Comparison of ENCODE assay signal across 13 cellular contexts in the genomic region with DNA sequence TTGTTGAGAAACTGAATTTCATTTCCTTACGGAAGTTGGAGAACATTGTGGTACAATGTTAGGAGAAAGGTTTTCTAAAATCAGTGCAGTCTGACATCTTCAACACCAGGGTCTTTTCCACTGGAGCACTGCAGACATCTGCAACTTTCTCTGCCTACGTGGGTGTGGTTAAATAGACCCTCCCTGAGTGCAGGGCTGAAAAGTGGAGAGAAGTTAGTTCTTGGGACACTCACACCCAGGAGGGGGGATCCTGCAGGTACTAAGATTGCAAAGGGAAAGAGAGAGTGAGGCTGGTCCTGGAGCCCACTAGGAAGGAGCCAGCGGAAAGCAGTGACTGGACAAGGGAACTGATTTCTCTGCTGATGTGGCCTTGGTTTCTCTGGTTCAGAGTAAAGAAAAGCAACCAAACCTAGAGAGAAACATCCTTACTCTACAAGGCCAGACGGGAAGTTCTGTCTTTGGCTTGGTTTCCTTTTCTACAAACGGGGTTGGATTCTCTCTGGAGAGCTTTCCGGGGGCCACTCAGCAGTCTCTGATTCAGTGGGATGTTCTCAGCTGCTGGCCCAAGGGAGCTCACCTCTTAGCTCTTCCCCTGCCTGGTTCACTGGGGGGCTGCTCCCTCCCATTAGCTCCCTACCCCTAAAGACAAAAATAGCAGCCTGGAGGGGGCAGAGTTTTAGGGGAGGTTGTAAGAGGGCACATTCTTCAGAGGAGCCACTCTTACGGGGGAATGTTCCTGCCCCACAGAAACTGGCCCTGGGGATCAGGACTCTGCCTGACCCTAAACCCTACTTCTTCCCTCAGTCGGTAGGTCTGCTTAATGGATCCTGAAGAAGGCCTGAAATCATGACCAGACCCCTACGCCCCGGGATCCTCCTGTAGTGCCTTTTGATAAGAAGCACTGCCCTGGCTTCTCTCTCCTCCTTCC. TPM values are rescaled to one million over a fixed set of nuclear protein-coding genes. Genes with fewer than 3 reads are reported as not detected.
DNase-seq lines count a peak whose midpoint lies in the region; ATAC-seq and TF ChIP-seq lines count a peak whose summit lies in the region.
"Had no signal": no experiment of that assay in that cellular context is flagged by ENCODE, and none has a peak within 500 bp of the region (broad histone marks: within the 10 kb centered on the region; RNA-seq: fewer than 3 reads in every experiment).

No MANE protein-coding gene starts in this region.

- intact Hi-C loops in CD8-positive, alpha-beta T cell (cut with DNase I, micrococcal nuclease) = no loop called here
- intact Hi-C loops in naive thymus-derived CD4-positive, alpha-beta T cell (cut with micrococcal nuclease) = no loop called here

- H3K9me3 ChIP-seq in CD8-positive, alpha-beta T cell (ENCODE audit: low read length) = no peaks in the 10 kb centered on the region
- no peaks in the 10 kb centered on the region for H3K9me3 ChIP-seq in naive thymus-derived CD4-positive, alpha-beta T cell (ENCODE audit: control insufficient read depth in 2 of 3, low read length in 3 of 3)
- no peaks in the 10 kb centered on the region for H3K9me3 ChIP-seq in right atrium auricular region

- H3K4me3 ChIP-seq in CD8-positive, alpha-beta T cell (ENCODE audit: low read depth, low read length) = no peak overlapping the region
- no peak overlapping the region for H3K4me3 ChIP-seq in naive thymus-derived CD4-positive, alpha-beta T cell (ENCODE audit: low read length)
- H3K4me3 ChIP-seq in right atrium auricular region = no peak overlapping the region

- no peak for TF ChIP-seq CTCF in CD8-positive, alpha-beta T cell (IDR thresholded peaks at IDR 0.05)
- TF ChIP-seq CTCF in right atrium auricular region (IDR thresholded peaks at IDR 0.05) = no peak

- CTCF ChIA-PET in CD8-positive, alpha-beta T cell (lab: Charles Lee) = interaction anchor here (1.2 to 2.2 kb wide), 3 partner anchors 11 to 18 kb away, joined by 5 to 11 read pairs (median 5); no protein-coding TSS in a partner anchor
- CTCF ChIA-PET in naive thymus-derived CD4-positive, alpha-beta T cell (lab: Charles Lee) = no interaction called here

- peaks cover 58% of the 10 kb centered on the region for H3K36me3 Mint-ChIP-seq in CD8-positive, alpha-beta T cell
- H3K36me3 Mint-ChIP-seq in IgD-negative memory B cell = peaks cover 11% of the 10 kb centered on the region
- H3K36me3 Mint-ChIP-seq in central memory CD8-positive, alpha-beta T cell (ENCODE audit: insufficient read depth) = peaks cover 65% of the 10 kb centered on the region
- H3K36me3 Mint-ChIP-seq in naive thymus-derived CD4-positive, alpha-beta T cell = peaks cover 4 to 55% (median 45%) of the 10 kb centered on the region in 5 donors

- H3K27me3 ChIP-seq in CD8-positive, alpha-beta T cell (ENCODE audit: insufficient read depth, low read length) = no peaks in the 10 kb centered on the region
- H3K27me3 ChIP-seq in naive thymus-derived CD4-positive, alpha-beta T cell (ENCODE audit: control insufficient read depth in 2 of 2, insufficient read depth in 2 of 2, low read length in 2 of 2) = no peaks in the 10 kb centered on the region
- H3K27me3 ChIP-seq in right atrium auricular region = no peaks in the 10 kb centered on the region

- no peak overlapping the region for H3K27ac ChIP-seq in CD8-positive, alpha-beta T cell (ENCODE audit: low read depth, low read length)
- peak overlapping the region; percentile 34 for H3K27ac ChIP-seq in naive thymus-derived CD4-positive, alpha-beta T cell (ENCODE audit: low read depth, low read length)
- H3K27ac ChIP-seq in right atrium auricular region = no peak overlapping the region

- H3K4me1 ChIP-seq in CD8-positive, alpha-beta T cell (ENCODE audit: insufficient read depth, low read length) = peaks cover 61% of the 10 kb centered on the region
- H3K4me1 ChIP-seq in naive thymus-derived CD4-positive, alpha-beta T cell (ENCODE audit: control insufficient read depth in 2 of 2, insufficient read depth in 2 of 2, low read length in 2 of 2) = peaks cover 38 to 61% of the 10 kb centered on the region in 2 donors
- H3K4me1 ChIP-seq in right atrium auricular region = peaks cover 0 to 32% of the 10 kb centered on the region in 2 donors

- no peak for ATAC-seq in CD8-positive, alpha-beta T cell
- ATAC-seq in central memory CD8-positive, alpha-beta T cell (replicated peaks; ENCODE audit: extremely low read depth, poor library complexity, severe bottlenecking) = no peak
- ATAC-seq in naive thymus-derived CD4-positive, alpha-beta T cell = no peak
- ATAC-seq in HG03439 (IDR thresholded peaks at IDR 0.05; ENCODE audit: unreplicated experiment) = no peak

- H3K4me1 Mint-ChIP-seq in CD8-positive, alpha-beta T cell (ENCODE audit: low read depth) = peaks cover 72% of the 10 kb centered on the region
- H3K4me1 Mint-ChIP-seq in IgD-negative memory B cell = peaks cover 14 to 22% (median 15%) of the 10 kb centered on the region in 3 donors
- peaks cover 78% of the 10 kb centered on the region for H3K4me1 Mint-ChIP-seq in central memory CD8-positive, alpha-beta T cell
- H3K4me1 Mint-ChIP-seq in naive thymus-derived CD4-positive, alpha-beta T cell = peaks cover 45 to 87% (median 78%) of the 10 kb centered on the region in 7 donors

- peak overlapping the region; percentile 80 for H3K27ac Mint-ChIP-seq in CD8-positive, alpha-beta T cell
- H3K27ac Mint-ChIP-seq in IgD-negative memory B cell = peak overlapping the region in 1 of 3 donors; percentile 71
- peak overlapping the region; percentile 98 for H3K27ac Mint-ChIP-seq in central memory CD8-positive, alpha-beta T cell (ENCODE audit: low read depth)
- H3K27ac Mint-ChIP-seq in naive thymus-derived CD4-positive, alpha-beta T cell = peak overlapping the region; percentile 68 to 95 (median 89)

- DNase-seq in CD8-positive, alpha-beta T cell = peak in 1 of 7 experiments; percentile 34
- no peak for DNase-seq in central memory CD8-positive, alpha-beta T cell (ENCODE audit: low spot score in 2 of 2)
- no peak for DNase-seq in naive thymus-derived CD4-positive, alpha-beta T cell
- DNase-seq in right atrium auricular region (ENCODE audit: low spot score) (no peak), NCI-H82 (lab: John Stamatoyannopoulos, UW) (no peak)
- DNase-seq in effector CD4-positive, alpha-beta T cell = no peak
- DNase-seq: aorta, H7, NCI-H2227 treated with DMSO at 0.1 percent for 48 hours had no signal

- POLR2A ChIA-PET in CD8-positive, alpha-beta T cell (lab: Charles Lee) = interaction anchor here (1.0 kb wide), 1 partner anchor 100 kb away, joined by 3 read pairs; no protein-coding TSS in a partner anchor
- POLR2A ChIA-PET in naive thymus-derived CD4-positive, alpha-beta T cell (lab: Charles Lee) = interaction anchor here (0.7 to 3.7 kb wide), 5 partner anchors 9 to 100 kb away, joined by 3 to 14 read pairs (median 4); no protein-coding TSS in a partner anchor

- H3K9me3 Mint-ChIP-seq in CD8-positive, alpha-beta T cell = no peaks in the 10 kb centered on the region
- no peaks in the 10 kb centered on the region for H3K9me3 Mint-ChIP-seq in IgD-negative memory B cell
- H3K9me3 Mint-ChIP-seq in central memory CD8-positive, alpha-beta T cell = no peaks in the 10 kb centered on the region
- peaks cover 0 to 1% (median 0%) of the 10 kb centered on the region in 11 donors for H3K9me3 Mint-ChIP-seq in naive thymus-derived CD4-positive, alpha-beta T cell

- H3K4me3 Mint-ChIP-seq in CD8-positive, alpha-beta T cell = no peak overlapping the region
- H3K4me3 Mint-ChIP-seq in IgD-negative memory B cell = peak overlapping the region in 3 of 4 donors; percentile 45 to 72 (median 69)
- peak overlapping the region; percentile 89 for H3K4me3 Mint-ChIP-seq in central memory CD8-positive, alpha-beta T cell
- peak overlapping the region; percentile 23 to 93 (median 92) for H3K4me3 Mint-ChIP-seq in naive thymus-derived CD4-positive, alpha-beta T cell

- peaks cover 20% of the 10 kb centered on the region for H3K36me3 ChIP-seq in CD8-positive, alpha-beta T cell (ENCODE audit: insufficient read depth, low read length)
- H3K36me3 ChIP-seq in naive thymus-derived CD4-positive, alpha-beta T cell (ENCODE audit: control insufficient read depth in 2 of 3, insufficient read depth in 3 of 3, low read length in 3 of 3) = peaks cover 0 to 50% (median 6%) of the 10 kb centered on the region in 3 experiments
- H3K36me3 ChIP-seq in right atrium auricular region = peaks cover 30% of the 10 kb centered on the region

- no peaks in the 10 kb centered on the region for H3K27me3 Mint-ChIP-seq in CD8-positive, alpha-beta T cell (ENCODE audit: low read depth)
- H3K27me3 Mint-ChIP-seq in IgD-negative memory B cell = no peaks in the 10 kb centered on the region
- H3K27me3 Mint-ChIP-seq in central memory CD8-positive, alpha-beta T cell = no peaks in the 10 kb centered on the region
- no peaks in the 10 kb centered on the region for H3K27me3 Mint-ChIP-seq in naive thymus-derived CD4-positive, alpha-beta T cell

RNA-seq across cellular contexts. Expression of a gene that starts 2.7 kb away (rescaled TPM):
- total RNA-seq in CD8-positive, alpha-beta T cell = 10 to 100 TPM; 87.4 to 90.2 TPM
- 6.2 TPM for polyA plus RNA-seq in IgD-negative memory B cell
- total RNA-seq in naive thymus-derived CD4-positive, alpha-beta T cell = 100 to 1,000 TPM in 1 of 5 experiments, 10 to 100 TPM in 4; 40.2 to 143 (median 89.4) TPM
- 100 to 1,000 TPM; 119 to 121 TPM for polyA plus RNA-seq in naive thymus-derived CD4-positive, alpha-beta T cell
- total RNA-seq in right atrium auricular region = 10 to 100 TPM; 11.1 to 11.2 TPM

RNA-seq across cellular contexts. Expression of a gene that starts 56.4 kb away (rescaled TPM):
- total RNA-seq in CD8-positive, alpha-beta T cell = not detected
- not detected for polyA plus RNA-seq in IgD-negative memory B cell
- total RNA-seq in naive thymus-derived CD4-positive, alpha-beta T cell = under 1 TPM in 2 of 5 experiments, not detected in 3; 0.17 to 0.80 TPM
- under 1 TPM; 0.08 to 0.13 TPM for polyA plus RNA-seq in naive thymus-derived CD4-positive, alpha-beta T cell
- total RNA-seq in right atrium auricular region = not detected
- total RNA-seq: aorta, HT-29, lung microvascular endothelial cell had no signal
- polyA plus RNA-seq: aorta had no signal
